1 cellular context compared by ENCODE assay signal in the genomic region with DNA sequence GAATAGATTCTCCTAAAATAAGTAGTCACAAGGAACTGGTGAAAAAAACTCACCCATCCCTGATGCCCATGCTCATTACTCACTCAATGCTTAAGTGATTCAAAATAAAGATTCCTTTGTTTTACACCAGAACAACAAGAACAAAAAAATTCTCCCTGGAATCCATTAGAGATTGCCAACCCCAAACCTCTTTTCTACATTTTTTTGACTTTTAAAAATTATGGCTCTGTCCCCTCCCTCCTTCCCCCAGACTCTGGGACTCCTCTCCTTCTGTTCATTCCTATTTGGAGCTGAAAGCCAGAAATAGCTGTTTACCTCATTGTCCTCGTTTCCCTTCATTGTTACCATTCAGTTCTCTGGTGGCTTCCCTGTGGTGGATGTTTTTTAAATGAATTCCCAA.
TF ChIP-seq lines count a peak whose summit lies in the region.

No MANE protein-coding gene starts in this region.

TF ChIP-seq in SK-N-SH, 30 proteins besides CTCF, POLR2A, EP300 and RAD21 (continued from another document):
- TF ChIP-seq, protein P1, sequence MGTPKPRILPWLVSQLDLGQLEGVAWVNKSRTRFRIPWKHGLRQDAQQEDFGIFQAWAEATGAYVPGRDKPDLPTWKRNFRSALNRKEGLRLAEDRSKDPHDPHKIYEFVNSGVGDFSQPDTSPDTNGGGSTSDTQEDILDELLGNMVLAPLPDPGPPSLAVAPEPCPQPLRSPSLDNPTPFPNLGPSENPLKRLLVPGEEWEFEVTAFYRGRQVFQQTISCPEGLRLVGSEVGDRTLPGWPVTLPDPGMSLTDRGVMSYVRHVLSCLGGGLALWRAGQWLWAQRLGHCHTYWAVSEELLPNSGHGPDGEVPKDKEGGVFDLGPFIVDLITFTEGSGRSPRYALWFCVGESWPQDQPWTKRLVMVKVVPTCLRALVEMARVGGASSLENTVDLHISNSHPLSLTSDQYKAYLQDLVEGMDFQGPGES (IDR thresholded peaks at IDR 0.05; ENCODE audit: low read depth, low read length): no peak
- no peak for TF ChIP-seq GABPA (IDR thresholded peaks at IDR 0.05; ENCODE audit: low read depth)
- no peak for TF ChIP-seq NRF1 (IDR thresholded peaks at IDR 0.05; ENCODE audit: low read depth, low read length)
- no peak for TF ChIP-seq SIN3A (IDR thresholded peaks at IDR 0.05; ENCODE audit: borderline replicate concordance, low read depth, low read length)
- TF ChIP-seq MXI1 (IDR thresholded peaks at IDR 0.05; ENCODE audit: low read depth, low read length): no peak
- TF ChIP-seq TCF12 (IDR thresholded peaks at IDR 0.05): peak; percentile 74
- TF ChIP-seq RXRA (IDR thresholded peaks at IDR 0.05; ENCODE audit: borderline replicate concordance, low read depth): no peak
- TF ChIP-seq NFIC (IDR thresholded peaks at IDR 0.05; ENCODE audit: borderline replicate concordance): 0 out of 2 replicates have a peak, but pooled peaks have one; percentile 8
- no peak for TF ChIP-seq EZH2phosphoT487 (IDR thresholded peaks at IDR 0.05; ENCODE audit: borderline replicate concordance, low read depth)
- TF ChIP-seq GATA2 (CRISPR knock-in tag; IDR thresholded peaks at IDR 0.05): no peak
- no peak for TF ChIP-seq SMC3 (IDR thresholded peaks at IDR 0.05; ENCODE audit: low read depth, low read length)
- no peak for TF ChIP-seq FOXJ3 (CRISPR knock-in tag; IDR thresholded peaks at IDR 0.05)
- TF ChIP-seq FOXM1 (IDR thresholded peaks at IDR 0.05; ENCODE audit: low read depth): no peak
- TF ChIP-seq, protein P2, sequence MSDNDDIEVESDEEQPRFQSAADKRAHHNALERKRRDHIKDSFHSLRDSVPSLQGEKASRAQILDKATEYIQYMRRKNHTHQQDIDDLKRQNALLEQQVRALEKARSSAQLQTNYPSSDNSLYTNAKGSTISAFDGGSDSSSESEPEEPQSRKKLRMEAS (IDR thresholded peaks at IDR 0.05; ENCODE audit: low read depth): no peak
- TF ChIP-seq, protein P3, sequence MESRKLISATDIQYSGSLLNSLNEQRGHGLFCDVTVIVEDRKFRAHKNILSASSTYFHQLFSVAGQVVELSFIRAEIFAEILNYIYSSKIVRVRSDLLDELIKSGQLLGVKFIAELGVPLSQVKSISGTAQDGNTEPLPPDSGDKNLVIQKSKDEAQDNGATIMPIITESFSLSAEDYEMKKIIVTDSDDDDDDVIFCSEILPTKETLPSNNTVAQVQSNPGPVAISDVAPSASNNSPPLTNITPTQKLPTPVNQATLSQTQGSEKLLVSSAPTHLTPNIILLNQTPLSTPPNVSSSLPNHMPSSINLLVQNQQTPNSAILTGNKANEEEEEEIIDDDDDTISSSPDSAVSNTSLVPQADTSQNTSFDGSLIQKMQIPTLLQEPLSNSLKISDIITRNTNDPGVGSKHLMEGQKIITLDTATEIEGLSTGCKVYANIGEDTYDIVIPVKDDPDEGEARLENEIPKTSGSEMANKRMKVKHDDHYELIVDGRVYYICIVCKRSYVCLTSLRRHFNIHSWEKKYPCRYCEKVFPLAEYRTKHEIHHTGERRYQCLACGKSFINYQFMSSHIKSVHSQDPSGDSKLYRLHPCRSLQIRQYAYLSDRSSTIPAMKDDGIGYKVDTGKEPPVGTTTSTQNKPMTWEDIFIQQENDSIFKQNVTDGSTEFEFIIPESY (IDR thresholded peaks at IDR 0.05; ENCODE audit: borderline replicate concordance, low read depth): no peak
- TF ChIP-seq MEF2A (IDR thresholded peaks at IDR 0.05; ENCODE audit: borderline replicate concordance, low read depth): peak; percentile 86
- TF ChIP-seq YY1 (IDR thresholded peaks at IDR 0.05; ENCODE audit: low read depth): no peak
- TF ChIP-seq TEAD4 (IDR thresholded peaks at IDR 0.05; ENCODE audit: borderline replicate concordance, insufficient read depth): peak; percentile 29; the same call in 1 of the 2 replicates
- TF ChIP-seq, protein P4, sequence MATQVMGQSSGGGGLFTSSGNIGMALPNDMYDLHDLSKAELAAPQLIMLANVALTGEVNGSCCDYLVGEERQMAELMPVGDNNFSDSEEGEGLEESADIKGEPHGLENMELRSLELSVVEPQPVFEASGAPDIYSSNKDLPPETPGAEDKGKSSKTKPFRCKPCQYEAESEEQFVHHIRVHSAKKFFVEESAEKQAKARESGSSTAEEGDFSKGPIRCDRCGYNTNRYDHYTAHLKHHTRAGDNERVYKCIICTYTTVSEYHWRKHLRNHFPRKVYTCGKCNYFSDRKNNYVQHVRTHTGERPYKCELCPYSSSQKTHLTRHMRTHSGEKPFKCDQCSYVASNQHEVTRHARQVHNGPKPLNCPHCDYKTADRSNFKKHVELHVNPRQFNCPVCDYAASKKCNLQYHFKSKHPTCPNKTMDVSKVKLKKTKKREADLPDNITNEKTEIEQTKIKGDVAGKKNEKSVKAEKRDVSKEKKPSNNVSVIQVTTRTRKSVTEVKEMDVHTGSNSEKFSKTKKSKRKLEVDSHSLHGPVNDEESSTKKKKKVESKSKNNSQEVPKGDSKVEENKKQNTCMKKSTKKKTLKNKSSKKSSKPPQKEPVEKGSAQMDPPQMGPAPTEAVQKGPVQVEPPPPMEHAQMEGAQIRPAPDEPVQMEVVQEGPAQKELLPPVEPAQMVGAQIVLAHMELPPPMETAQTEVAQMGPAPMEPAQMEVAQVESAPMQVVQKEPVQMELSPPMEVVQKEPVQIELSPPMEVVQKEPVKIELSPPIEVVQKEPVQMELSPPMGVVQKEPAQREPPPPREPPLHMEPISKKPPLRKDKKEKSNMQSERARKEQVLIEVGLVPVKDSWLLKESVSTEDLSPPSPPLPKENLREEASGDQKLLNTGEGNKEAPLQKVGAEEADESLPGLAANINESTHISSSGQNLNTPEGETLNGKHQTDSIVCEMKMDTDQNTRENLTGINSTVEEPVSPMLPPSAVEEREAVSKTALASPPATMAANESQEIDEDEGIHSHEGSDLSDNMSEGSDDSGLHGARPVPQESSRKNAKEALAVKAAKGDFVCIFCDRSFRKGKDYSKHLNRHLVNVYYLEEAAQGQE (IDR thresholded peaks at IDR 0.05; ENCODE audit: low read depth, low read length): no peak
- no peak for TF ChIP-seq RCOR1 (IDR thresholded peaks at IDR 0.05; ENCODE audit: low read length)
- no peak for TF ChIP-seq RFX5 (IDR thresholded peaks at IDR 0.05; ENCODE audit: low read length)
- TF ChIP-seq POLR2AphosphoS5 (IDR thresholded peaks at IDR 0.05; ENCODE audit: low read depth, low read length): no peak
- TF ChIP-seq JUND (IDR thresholded peaks at IDR 0.05): peak; percentile 18; the same call in 1 of the 2 replicates
- no peak for TF ChIP-seq ELF1 (IDR thresholded peaks at IDR 0.05)
TF ChIP-seq in SK-N-SH: peak in this region for 7.
